ENCODE assay signal across 8 cellular contexts in the genomic region with DNA sequence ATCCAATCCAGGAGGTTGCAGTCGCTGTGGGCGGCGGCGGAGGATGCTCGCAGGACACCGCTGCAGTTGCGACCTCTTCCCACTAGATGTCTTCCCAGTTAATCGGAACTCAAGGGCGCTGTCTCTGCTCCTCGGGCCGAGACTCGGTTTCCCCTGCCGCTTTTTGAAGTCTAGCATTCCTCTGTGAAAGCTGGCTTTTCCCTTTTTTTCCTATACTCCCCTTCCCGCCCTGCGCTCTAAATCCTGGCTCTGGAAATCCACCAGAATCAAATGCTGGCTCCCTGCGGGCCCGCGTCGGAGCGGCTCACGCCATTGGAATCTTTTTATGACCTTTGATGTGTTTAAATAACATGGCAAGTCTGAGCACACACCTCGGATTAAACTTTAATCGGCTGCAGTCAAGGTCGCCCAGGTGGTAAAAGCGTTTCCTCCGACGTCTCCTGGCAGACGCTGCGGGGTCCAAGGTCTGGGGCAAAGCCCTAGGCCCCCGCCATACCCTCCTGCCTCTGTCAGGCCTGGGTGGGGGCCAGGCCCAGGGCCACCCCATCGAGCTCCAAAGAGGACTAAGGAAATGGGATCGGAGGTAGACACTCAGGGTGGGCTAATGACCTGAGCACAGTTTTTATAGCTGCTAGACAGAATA. TPM values are rescaled to one million over a fixed set of nuclear protein-coding genes. Genes with fewer than 3 reads are reported as not detected.
DNase-seq lines count a peak whose midpoint lies in the region; ATAC-seq and TF ChIP-seq lines count a peak whose summit lies in the region.

No MANE protein-coding gene starts in this region.

- H3K36me3 Mint-ChIP-seq in central memory CD8-positive, alpha-beta T cell (ENCODE audit: insufficient read depth), result peaks cover 4% of the 10 kb centered on the region
- H3K36me3 Mint-ChIP-seq in stimulated activated effector memory CD8-positive, alpha-beta T cell treated with anti-CD3 and anti-CD28 coated beads, Interleukin-12 subunit alpha, Interleukin-12 subunit beta, amount 100 ng/mL, for 72 hours, result no peaks in the 10 kb centered on the region

- H3K4me3 Mint-ChIP-seq in central memory CD8-positive, alpha-beta T cell, result peak overlapping the region; percentile 43
- peak overlapping the region; percentile 32 for H3K4me3 Mint-ChIP-seq in stimulated activated effector memory CD8-positive, alpha-beta T cell treated with anti-CD3 and anti-CD28 coated beads, Interleukin-12 subunit alpha, Interleukin-12 subunit beta, amount 100 ng/mL, for 72 hours

- H3K4me3 ChIP-seq in AG10803 (ENCODE audit: low read length) (peak overlapping the region; percentile 30), H7 (ENCODE audit: insufficient read depth, low read depth, low read length) (no peak overlapping the region)

- no peak overlapping the region for H3K27ac Mint-ChIP-seq in central memory CD8-positive, alpha-beta T cell (ENCODE audit: low read depth)
- H3K27ac Mint-ChIP-seq in stimulated activated effector memory CD8-positive, alpha-beta T cell treated with anti-CD3 and anti-CD28 coated beads, Interleukin-12 subunit alpha, Interleukin-12 subunit beta, amount 100 ng/mL, for 72 hours, result no peak overlapping the region

- peak; percentile 79 for TF ChIP-seq CTCF in AG10803 (conservative IDR thresholded peaks at IDR 0.05; ENCODE audit: low read length)

- peak; percentile 25 for DNase-seq in AG10803 (ENCODE audit: low read depth)
- peak; percentile 92 for DNase-seq in H7
- no peak for DNase-seq in central memory CD8-positive, alpha-beta T cell (ENCODE audit: low spot score in 2 of 2)
- peak; percentile 75 for DNase-seq in left kidney (ENCODE audit: low read depth, low spot score)
- no peak for DNase-seq in stimulated activated effector memory CD8-positive, alpha-beta T cell treated with anti-CD3 and anti-CD28 coated beads, Interleukin-12 subunit alpha, Interleukin-12 subunit beta, amount 100 ng/mL, for 72 hours (ENCODE audit: low spot score in 2 of 2)
- DNase-seq in cortex of kidney (lab: John Stamatoyannopoulos, UW), result no peak
- DNase-seq in G401 (ENCODE audit: low spot score), result no peak

- H3K27me3 Mint-ChIP-seq in central memory CD8-positive, alpha-beta T cell, result peaks cover 98% of the 10 kb centered on the region

- peaks cover 100% of the 10 kb centered on the region for H3K27me3 ChIP-seq in H7 (ENCODE audit: control insufficient read depth, insufficient read depth, low read length)

- no peaks in the 10 kb centered on the region for H3K9me3 Mint-ChIP-seq in central memory CD8-positive, alpha-beta T cell
- no peaks in the 10 kb centered on the region for H3K9me3 Mint-ChIP-seq in stimulated activated effector memory CD8-positive, alpha-beta T cell treated with anti-CD3 and anti-CD28 coated beads, Interleukin-12 subunit alpha, Interleukin-12 subunit beta, amount 100 ng/mL, for 72 hours

- peak; percentile 86 for ATAC-seq in SK-N-SH treated with all-trans-retinoic acid at 6 μM for 48 hours
- no peak for ATAC-seq in central memory CD8-positive, alpha-beta T cell (replicated peaks; ENCODE audit: extremely low read depth, poor library complexity, severe bottlenecking)
- ATAC-seq in stimulated activated effector memory CD8-positive, alpha-beta T cell treated with anti-CD3 and anti-CD28 coated beads, Interleukin-12 subunit alpha, Interleukin-12 subunit beta, amount 100 ng/mL, for 72 hours, result peak; percentile 53

- in situ Hi-C loops in G401 (cut with HindIII; ENCODE audit: low sequenced_read_pairs), result no loop called here

- H3K4me1 Mint-ChIP-seq in central memory CD8-positive, alpha-beta T cell, result peaks cover 15% of the 10 kb centered on the region
- H3K4me1 Mint-ChIP-seq in stimulated activated effector memory CD8-positive, alpha-beta T cell treated with anti-CD3 and anti-CD28 coated beads, Interleukin-12 subunit alpha, Interleukin-12 subunit beta, amount 100 ng/mL, for 72 hours, result peaks cover 14% of the 10 kb centered on the region

- no peaks in the 10 kb centered on the region for H3K36me3 ChIP-seq in H7 (replicated peaks; ENCODE audit: control insufficient read depth, insufficient read depth, low read length)

TF ChIP-seq in SK-N-SH treated with all-trans-retinoic acid at 6 μM for 48 hours, 23 proteins besides CTCF, POLR2A, EP300 and RAD21:
- TF ChIP-seq POU6F1 (CRISPR knock-in tag; IDR thresholded peaks at IDR 0.05; ENCODE audit: borderline replicate concordance, low read depth) (no peak), ZNF565 (CRISPR knock-in tag; conservative IDR thresholded peaks at IDR 0.05; ENCODE audit: low read depth) (no peak), ZFP3 (CRISPR knock-in tag; IDR thresholded peaks at IDR 0.05) (no peak), GLIS3 (CRISPR knock-in tag; IDR thresholded peaks at IDR 0.05) (no peak), RARB (CRISPR knock-in tag; IDR thresholded peaks at IDR 0.05) (no peak), ZNF70 (CRISPR knock-in tag; IDR thresholded peaks at IDR 0.05) (no peak), SNAI2 (CRISPR knock-in tag; IDR thresholded peaks at IDR 0.05) (no peak)
TF ChIP-seq in SK-N-SH treated with all-trans-retinoic acid at 6 μM for 48 hours: peak in this region for 0.

RNA-seq across cellular contexts. Expression of gene HOXA13, which starts 10.7 kb away (rescaled TPM):
- not detected in 2 replicates for total RNA-seq in H7 (2014; rRNA removed; shearing (Covaris generic))
- total RNA-seq in G401 (2014; rRNA removed; shearing (Covaris generic)), result 0.37 TPM in 1 of 2 replicates, not detected in the other

RNA-seq across cellular contexts. Expression of gene HOXA11, which starts 25.5 kb away (rescaled TPM):
- not detected in 2 replicates for total RNA-seq in H7 (2014; rRNA removed; shearing (Covaris generic))
- total RNA-seq in G401 (2014; rRNA removed; shearing (Covaris generic)), result 9.3 and 11.6 TPM in 2 replicates

RNA-seq across cellular contexts. Expression of gene EVX1, which starts 32.0 kb away (rescaled TPM):
- total RNA-seq in H7 (2014; rRNA removed; shearing (Covaris generic)), result not detected in 2 replicates
- not detected in 2 replicates for total RNA-seq in G401 (2014; rRNA removed; shearing (Covaris generic))

RNA-seq across cellular contexts. Expression of gene HOXA10, which starts 36.4 kb away (rescaled TPM):
- not detected in 2 replicates for total RNA-seq in H7 (2014; rRNA removed; shearing (Covaris generic))
- 10.3 and 23.0 TPM in 2 replicates for total RNA-seq in G401 (2014; rRNA removed; shearing (Covaris generic))

RNA-seq across cellular contexts. Expression of gene HOXA9, which starts 45.2 kb away (rescaled TPM):
- total RNA-seq in H7 (2014; rRNA removed; shearing (Covaris generic)), result not detected in 2 replicates
- 66.5 and 71.2 TPM in 2 replicates for total RNA-seq in G401 (2014; rRNA removed; shearing (Covaris generic))

Comparison
In these comparisons a context has a peak if more than half of its experiments do, and no peak if none do; other contexts are left out.
1. DNase-seq: peak in AG10803 (single experiment), H7 (single experiment) and left kidney (single experiment); none in central memory CD8-positive, alpha-beta T cell (0 of 2), stimulated activated effector memory CD8-positive, alpha-beta T cell treated with anti-CD3 and anti-CD28 coated beads, Interleukin-12 subunit alpha, Interleukin-12 subunit beta, amount 100 ng/mL, for 72 hours (0 of 2), cortex of kidney (single experiment) and G401 (single experiment).
2. RNA of gene HOXA11, which starts 25.5 kb away (total RNA-seq): 9.3 to 11.6 TPM in G401; not detected in H7; every median in the first group is over 10 times any median in the second.